ENCODE assay signal across 8 cellular contexts in the genomic region with DNA sequence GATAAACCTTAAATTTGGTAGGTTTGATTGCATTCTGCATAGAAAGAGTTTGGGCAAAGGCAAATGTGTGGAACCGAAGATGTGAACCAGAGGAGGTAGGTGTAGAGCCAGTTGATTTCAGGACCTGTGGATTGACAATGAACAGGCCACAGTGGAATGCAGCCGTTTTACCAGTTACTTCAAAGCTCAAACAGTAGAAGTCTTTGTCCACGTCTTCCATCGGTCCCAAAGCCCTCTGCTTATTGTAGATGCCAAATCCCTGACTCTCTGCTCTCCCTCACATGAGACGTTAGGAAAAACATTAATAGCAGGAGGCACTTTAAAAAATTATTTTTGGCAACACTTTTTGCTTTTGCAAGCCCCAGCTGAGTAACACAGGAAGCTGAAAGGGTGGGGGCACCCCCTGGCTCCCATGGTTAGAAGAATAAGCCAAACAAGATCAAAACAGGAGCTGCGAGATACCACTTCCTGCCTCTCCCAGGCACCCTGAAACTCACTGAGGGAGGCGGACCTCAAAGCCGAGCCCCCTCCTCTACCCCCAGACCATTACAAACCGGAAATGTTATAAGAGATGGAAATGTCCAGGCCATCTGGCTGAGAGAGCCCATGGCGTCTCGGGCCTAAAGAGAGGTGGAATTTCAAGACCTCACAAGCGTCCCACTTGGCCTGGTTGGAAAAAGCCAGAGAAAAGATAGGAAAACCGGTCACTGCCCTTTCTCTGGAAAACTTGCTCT.
DNase-seq lines count a peak whose midpoint lies in the region; ATAC-seq lines count a peak whose summit lies in the region.

No MANE protein-coding gene starts in this region.

- H3K27ac ChIP-seq in angular gyrus (ENCODE audit: low read depth, low read length), result peak overlapping the region; percentile 37

- ATAC-seq in GM18867 (IDR thresholded peaks at IDR 0.05; ENCODE audit: unreplicated experiment) (peak; percentile 69), HG03064 (IDR thresholded peaks at IDR 0.05; ENCODE audit: low read depth, unreplicated experiment) (peak; percentile 81)

- peak; percentile 81 for DNase-seq in SKM-1 treated with dmso at 0.1 percent for 144 hours (lab: John Stamatoyannopoulos, UW; ENCODE audit: unreplicated experiment)
- peak; percentile 92 for DNase-seq in islet precursor cell
- DNase-seq in stimulated activated CD4-positive, alpha-beta T cell treated with anti-CD3 and anti-CD28 coated beads, Interleukin-2, amount 100 ng/mL, for 48 hours, result peak; percentile 52 to 60
- DNase-seq in NCI-H1436 (lab: John Stamatoyannopoulos, UW), result no peak
- DNase-seq in LoVo (ENCODE audit: low spot score), result no peak

Comparison
In these comparisons a context has a peak if more than half of its experiments do, and no peak if none do; other contexts are left out.
1. DNase-seq: peak in SKM-1 treated with dmso at 0.1 percent for 144 hours (single experiment), islet precursor cell (single experiment) and stimulated activated CD4-positive, alpha-beta T cell treated with anti-CD3 and anti-CD28 coated beads, Interleukin-2, amount 100 ng/mL, for 48 hours (2 of 2); none in NCI-H1436 (single experiment) and LoVo (single experiment).